In genomic region chr4:110540606-110541440, GRCh38 we compare ENCODE assay signal across 14 cellular contexts.
A peak's percentile ranks its signal among the peaks of the same experiment; 100 is the strongest.
DNase-seq lines count a peak whose midpoint lies in the region; ATAC-seq and TF ChIP-seq lines count a peak whose summit lies in the region.
"Had no signal": no experiment of that assay in that cellular context is flagged by ENCODE, and none has a peak within 500 bp of the region (broad histone marks: within the 10 kb centered on the region; RNA-seq: fewer than 3 reads in every experiment).

No MANE protein-coding gene starts in this region.

- no peaks in the 10 kb centered on the region for H3K4me1 Mint-ChIP-seq in stimulated activated naive B cell treated with anti-CD40 and anti-IgM and Interleukin-4, amounts not matched to agents 10 μg/mL and 1 μg/mL and 100 μg/mL, for 72 hours
- H3K4me1 Mint-ChIP-seq: activated CD8-positive, alpha-beta memory T cell treated with anti-CD3 and anti-CD28 coated beads, Interleukin-2, amount 10 ng/mL, durations not matched to agents 7 days and 5 days; activated naive CD8-positive, alpha-beta T cell treated with anti-CD3 and anti-CD28 coated beads, Interleukin-2, amount 10 ng/mL, durations not matched to agents 7 days and 5 days had no signal

- H3K9me3 ChIP-seq in esophagus (ENCODE audit: control insufficient read depth in 2 of 2, insufficient read depth in 1 of 2, low read depth in 1 of 2, low read length in 1 of 2) = no peaks in the 10 kb centered on the region
- H3K9me3 ChIP-seq: prostate gland had no signal

- H3K27ac Mint-ChIP-seq in stimulated activated naive B cell treated with anti-CD40 and anti-IgM and Interleukin-4, amounts not matched to agents 10 μg/mL and 1 μg/mL and 100 μg/mL, for 72 hours = no peak overlapping the region
- H3K27ac Mint-ChIP-seq: activated CD8-positive, alpha-beta memory T cell treated with anti-CD3 and anti-CD28 coated beads, Interleukin-2, amount 10 ng/mL, durations not matched to agents 7 days and 5 days; activated naive CD8-positive, alpha-beta T cell treated with anti-CD3 and anti-CD28 coated beads, Interleukin-2, amount 10 ng/mL, durations not matched to agents 7 days and 5 days; CD8-positive, alpha-beta T cell had no signal

- no peak overlapping the region for H3K4me3 ChIP-seq in esophagus (ENCODE audit: low read depth in 1 of 2, low read length in 2 of 2)
- H3K4me3 ChIP-seq: prostate gland had no signal

- ATAC-seq in omental fat pad (ENCODE audit: low FRiP score) = peak; percentile 76
- no peak for ATAC-seq in GM18520 (IDR thresholded peaks at IDR 0.05; ENCODE audit: unreplicated experiment)
- no peak for ATAC-seq in stimulated activated naive B cell treated with anti-CD40 and anti-IgM and Interleukin-4, amounts not matched to agents 10 μg/mL and 1 μg/mL and 100 μg/mL, for 72 hours (replicated peaks)
- ATAC-seq: activated CD8-positive, alpha-beta memory T cell treated with anti-CD3 and anti-CD28 coated beads, Interleukin-2, amount 10 ng/mL, durations not matched to agents 7 days and 5 days; CD8-positive, alpha-beta T cell had no signal

- H3K27ac ChIP-seq in esophagus (ENCODE audit: low read depth in 2 of 2, low read length in 1 of 2) = peak overlapping the region; percentile 26 to 29
- H3K27ac ChIP-seq: prostate gland had no signal

- no peaks in the 10 kb centered on the region for H3K4me1 ChIP-seq in esophagus (ENCODE audit: control insufficient read depth in 2 of 2, insufficient read depth in 2 of 2, low read length in 1 of 2)
- H3K4me1 ChIP-seq: prostate gland had no signal

- DNase-seq in EH (ENCODE audit: low read depth) (peak; percentile 33), omental fat pad (ENCODE audit: low spot score) (no peak), islet precursor cell (no peak), D341Med (ENCODE audit: low spot score) (no peak)
- DNase-seq in stimulated activated naive B cell treated with anti-CD40 and anti-IgM and Interleukin-4, amounts not matched to agents 10 μg/mL and 1 μg/mL and 100 μg/mL, for 72 hours = no peak
- DNase-seq: activated CD8-positive, alpha-beta memory T cell treated with anti-CD3 and anti-CD28 coated beads, Interleukin-2, amount 10 ng/mL, durations not matched to agents 7 days and 5 days; activated naive CD8-positive, alpha-beta T cell treated with anti-CD3 and anti-CD28 coated beads, Interleukin-2, amount 10 ng/mL, durations not matched to agents 7 days and 5 days; CD8-positive, alpha-beta T cell; NCI-H446; SIG-M5 had no signal

- TF ChIP-seq CTCF in omental fat pad (IDR thresholded peaks at IDR 0.05) = no peak

- H3K4me3 Mint-ChIP-seq in stimulated activated naive B cell treated with anti-CD40 and anti-IgM and Interleukin-4, amounts not matched to agents 10 μg/mL and 1 μg/mL and 100 μg/mL, for 72 hours = no peak overlapping the region
- H3K4me3 Mint-ChIP-seq: activated CD8-positive, alpha-beta memory T cell treated with anti-CD3 and anti-CD28 coated beads, Interleukin-2, amount 10 ng/mL, durations not matched to agents 7 days and 5 days; activated naive CD8-positive, alpha-beta T cell treated with anti-CD3 and anti-CD28 coated beads, Interleukin-2, amount 10 ng/mL, durations not matched to agents 7 days and 5 days; CD8-positive, alpha-beta T cell had no signal

- no peaks in the 10 kb centered on the region for H3K36me3 Mint-ChIP-seq in stimulated activated naive B cell treated with anti-CD40 and anti-IgM and Interleukin-4, amounts not matched to agents 10 μg/mL and 1 μg/mL and 100 μg/mL, for 72 hours
- H3K36me3 Mint-ChIP-seq: activated CD8-positive, alpha-beta memory T cell treated with anti-CD3 and anti-CD28 coated beads, Interleukin-2, amount 10 ng/mL, durations not matched to agents 7 days and 5 days; activated naive CD8-positive, alpha-beta T cell treated with anti-CD3 and anti-CD28 coated beads, Interleukin-2, amount 10 ng/mL, durations not matched to agents 7 days and 5 days; CD8-positive, alpha-beta T cell had no signal

- H3K9me3 Mint-ChIP-seq in stimulated activated naive B cell treated with anti-CD40 and anti-IgM and Interleukin-4, amounts not matched to agents 10 μg/mL and 1 μg/mL and 100 μg/mL, for 72 hours = peaks cover 7 to 11% of the 10 kb centered on the region in 2 donors
- H3K9me3 Mint-ChIP-seq: CD8-positive, alpha-beta T cell had no signal

- H3K27me3 Mint-ChIP-seq in stimulated activated naive B cell treated with anti-CD40 and anti-IgM and Interleukin-4, amounts not matched to agents 10 μg/mL and 1 μg/mL and 100 μg/mL, for 72 hours = peaks cover 9 to 16% of the 10 kb centered on the region in 2 donors

- H3K27me3 ChIP-seq in esophagus (ENCODE audit: control insufficient read depth in 1 of 2, insufficient read depth in 2 of 2, low read length in 2 of 2) = no peaks in the 10 kb centered on the region

- WGBS in esophagus, 2 donors = 40 to 47% methylated on average over 4 of the region's 4 CpGs

- H3K36me3 ChIP-seq in esophagus (ENCODE audit: control insufficient read depth in 2 of 2, insufficient read depth in 2 of 2, low read length in 1 of 2) = no peaks in the 10 kb centered on the region
- H3K36me3 ChIP-seq: prostate gland had no signal

TF ChIP-seq in PFSK-1, 5 proteins besides CTCF, POLR2A, EP300 and RAD21:
- TF ChIP-seq TAF1 (IDR thresholded peaks at IDR 0.05; ENCODE audit: borderline replicate concordance, insufficient read depth, low read length) = peak; percentile 28; the same call in 1 of the 2 replicates
- TF ChIP-seq POLR2AphosphoS5 (IDR thresholded peaks at IDR 0.05; ENCODE audit: low read depth, low read length) = no peak
TF ChIP-seq in PFSK-1: peak in this region for 1.
